In the genomic region with DNA sequence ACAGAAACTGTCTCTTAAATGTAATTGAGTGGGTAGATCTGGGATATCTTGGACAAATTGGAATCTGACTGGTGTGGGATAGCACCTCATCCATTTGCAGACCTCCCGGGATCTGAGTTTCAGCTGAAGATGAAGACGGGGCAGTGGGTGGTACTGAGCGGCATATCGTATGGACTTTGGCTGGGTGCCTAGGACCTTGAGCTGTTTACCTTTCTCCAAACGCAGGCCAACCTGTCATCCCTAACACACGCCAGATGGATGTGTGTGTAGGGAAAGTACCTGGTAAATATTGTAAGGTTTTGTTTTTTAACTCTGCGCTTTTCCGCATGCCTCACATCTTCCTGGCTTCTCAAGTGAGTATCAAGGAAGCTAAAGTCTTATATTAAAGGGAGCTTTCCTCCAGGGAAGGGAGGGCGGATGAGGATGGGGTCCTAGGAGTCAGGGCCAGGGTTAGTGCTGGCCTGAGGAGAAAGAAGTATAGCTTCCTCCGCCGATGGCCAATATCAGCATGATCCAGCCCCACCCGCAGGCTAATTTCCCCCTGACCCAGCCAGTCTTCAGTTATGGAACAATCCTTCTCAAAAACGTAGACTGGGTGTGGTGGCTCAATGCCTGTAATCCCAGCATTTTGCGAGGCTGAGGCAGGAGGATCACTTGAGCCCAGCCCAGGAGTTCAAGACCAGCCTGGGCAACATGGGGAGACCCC, we compare ENCODE assay signal across 17 cellular contexts. TPM values are rescaled to one million over a fixed set of nuclear protein-coding genes. Genes with fewer than 3 reads are reported as not detected.
DNase-seq lines count a peak whose midpoint lies in the region; ATAC-seq and TF ChIP-seq lines count a peak whose summit lies in the region.
"Had no signal": no experiment of that assay in that cellular context is flagged by ENCODE, and none has a peak within 500 bp of the region (broad histone marks: within the 10 kb centered on the region; RNA-seq: fewer than 3 reads in every experiment).

No MANE protein-coding gene starts in this region.

- intact Hi-C loops in CD4-positive, alpha-beta T cell (cut with DNase I, micrococcal nuclease) = loop anchor here (2.0 kb wide), 1 partner anchor 53 kb away; a partner anchor contains a TSS

- 0 out of 2 replicates have a peak, but pooled peaks cover 3% of the 10 kb centered on the region for H3K4me1 ChIP-seq in HEK293 (ENCODE audit: control insufficient read depth, insufficient read depth, low read length)
- H3K4me1 ChIP-seq: foreskin keratinocyte, parathyroid adenoma had no signal

- POLR2A ChIA-PET in CD4-positive, alpha-beta T cell (lab: Charles Lee) = interaction anchor here (0.8 to 3.4 kb wide), 11 partner anchors 9 to 132 kb away, joined by 3 to 28 read pairs (median 4); a partner anchor contains a TSS
- POLR2A ChIA-PET in HEK293 (lab: Yijun Ruan, JAX) = interaction anchor here (0.7 to 1.4 kb wide), 2 partner anchors 9 to 107 kb away, joined by 3 to 4 read pairs; no protein-coding TSS in a partner anchor

- no peak for TF ChIP-seq CTCF in CD4-positive, alpha-beta T cell (IDR thresholded peaks at IDR 0.05)
- TF ChIP-seq CTCF in HEK293 (tag by site-specific recombination; IDR thresholded peaks at IDR 0.05) (no peak), mesothelial cell of epicardium (IDR thresholded peaks at IDR 0.05; ENCODE audit: unreplicated experiment) (no peak)

- ATAC-seq in CD4-positive, alpha-beta T cell (ENCODE audit: poor library complexity) = no peak
- ATAC-seq: left lobe of liver had no signal

- H3K9me3 ChIP-seq in CD4-positive, alpha-beta T cell (ENCODE audit: control insufficient read depth, low read length) = no peaks in the 10 kb centered on the region
- no peaks in the 10 kb centered on the region for H3K9me3 ChIP-seq in HEK293 (ENCODE audit: control insufficient read depth, insufficient read depth, low read depth, low read length)

- no peak overlapping the region for H3K4me3 ChIP-seq in HEK293 (ENCODE audit: low read depth, low read length)
- H3K4me3 ChIP-seq: PC-9 had no signal

- H3K4me3 Mint-ChIP-seq in CD4-positive, alpha-beta T cell = peak overlapping the region; percentile 76
- H3K4me3 Mint-ChIP-seq in mesothelial cell of epicardium = no peak overlapping the region

- peaks cover 52% of the 10 kb centered on the region for H3K36me3 Mint-ChIP-seq in CD4-positive, alpha-beta T cell (ENCODE audit: low read depth)
- H3K36me3 Mint-ChIP-seq in mesothelial cell of epicardium = peaks cover 18% of the 10 kb centered on the region

- DNase-seq in CD4-positive, alpha-beta T cell = no peak
- peak; percentile 78 for DNase-seq in SHP77 treated with DMSO at 0.1 percent for 48 hours (lab: John Stamatoyannopoulos, UW)
- no peak for DNase-seq in mesothelial cell of epicardium (ENCODE audit: low spot score in 2 of 2, unreplicated experiment in 2 of 2)
- DNase-seq in cortex of kidney (lab: John Stamatoyannopoulos, UW) = no peak
- no peak for DNase-seq in GM19240 (ENCODE audit: insufficient read length, low spot score)
- no peak for DNase-seq in stimulated activated CD4-positive, alpha-beta T cell treated with anti-CD3 and anti-CD28 coated beads, Interleukin-2, amount 100 ng/mL, for 48 hours
- no peak for DNase-seq in SIG-M5 treated with dmso at 0.1 percent for 504 hours (lab: John Stamatoyannopoulos, UW; ENCODE audit: unreplicated experiment)
- DNase-seq: foreskin keratinocyte, GOT3, NCI-H1048, PC-9, T1000 had no signal

- CTCF ChIA-PET in CD4-positive, alpha-beta T cell (lab: Charles Lee) = interaction anchor here (1.4 to 2.5 kb wide), 4 partner anchors 16 to 112 kb away, joined by 4 to 10 read pairs (median 6); no protein-coding TSS in a partner anchor
- CTCF ChIA-PET in HEK293 (lab: Yijun Ruan, JAX) = interaction anchor here (0.6 to 4.3 kb wide), 7 partner anchors 17 to 395 kb away, joined by 3 to 33 read pairs (median 4); no protein-coding TSS in a partner anchor

- H3K27me3 ChIP-seq in CD4-positive, alpha-beta T cell (ENCODE audit: control insufficient read depth, insufficient read depth, low read length) = no peaks in the 10 kb centered on the region
- H3K27me3 ChIP-seq: foreskin keratinocyte had no signal

- peaks cover 58% of the 10 kb centered on the region for H3K4me1 Mint-ChIP-seq in CD4-positive, alpha-beta T cell (ENCODE audit: low read depth)
- H3K4me1 Mint-ChIP-seq in mesothelial cell of epicardium = peaks cover 25% of the 10 kb centered on the region

- no peaks in the 10 kb centered on the region for H3K9me3 Mint-ChIP-seq in CD4-positive, alpha-beta T cell
- H3K9me3 Mint-ChIP-seq in mesothelial cell of epicardium = no peaks in the 10 kb centered on the region

- peaks cover 0 to 33% of the 10 kb centered on the region in 2 experiments; a peak in 2 of 3 replicates for H3K36me3 ChIP-seq in HEK293 (ENCODE audit: control insufficient read depth in 2 of 2, insufficient read depth in 1 of 2, low read length in 2 of 2)

- peak overlapping the region; percentile 21 for H3K27ac ChIP-seq in CD4-positive, alpha-beta T cell (ENCODE audit: low read depth, low read length)
- no peak overlapping the region for H3K27ac ChIP-seq in HEK293 (ENCODE audit: extremely low read depth, low read depth, low read length)
- H3K27ac ChIP-seq: foreskin keratinocyte, parathyroid adenoma, PC-9 had no signal

- no peaks in the 10 kb centered on the region for H3K27me3 Mint-ChIP-seq in CD4-positive, alpha-beta T cell
- peaks cover 25% of the 10 kb centered on the region for H3K27me3 Mint-ChIP-seq in mesothelial cell of epicardium (ENCODE audit: low read depth)

- H3K27ac Mint-ChIP-seq in CD4-positive, alpha-beta T cell = peak overlapping the region; percentile 73
- H3K27ac Mint-ChIP-seq in mesothelial cell of epicardium = peak overlapping the region; percentile 30

TF ChIP-seq in HEK293, 187 proteins besides CTCF, POLR2A, EP300 and RAD21 (continues in another document):
- peak; percentile 87 for TF ChIP-seq ZBTB20 (tag by site-specific recombination; IDR thresholded peaks at IDR 0.05)
- peak; percentile 31; the same call in 1 of the 2 replicates for TF ChIP-seq WT1 (tag by site-specific recombination; IDR thresholded peaks at IDR 0.05)
- no peak for TF ChIP-seq ZNF529 (tag by site-specific recombination; IDR thresholded peaks at IDR 0.05; ENCODE audit: insufficient replicate concordance)
- TF ChIP-seq, protein P1, sequence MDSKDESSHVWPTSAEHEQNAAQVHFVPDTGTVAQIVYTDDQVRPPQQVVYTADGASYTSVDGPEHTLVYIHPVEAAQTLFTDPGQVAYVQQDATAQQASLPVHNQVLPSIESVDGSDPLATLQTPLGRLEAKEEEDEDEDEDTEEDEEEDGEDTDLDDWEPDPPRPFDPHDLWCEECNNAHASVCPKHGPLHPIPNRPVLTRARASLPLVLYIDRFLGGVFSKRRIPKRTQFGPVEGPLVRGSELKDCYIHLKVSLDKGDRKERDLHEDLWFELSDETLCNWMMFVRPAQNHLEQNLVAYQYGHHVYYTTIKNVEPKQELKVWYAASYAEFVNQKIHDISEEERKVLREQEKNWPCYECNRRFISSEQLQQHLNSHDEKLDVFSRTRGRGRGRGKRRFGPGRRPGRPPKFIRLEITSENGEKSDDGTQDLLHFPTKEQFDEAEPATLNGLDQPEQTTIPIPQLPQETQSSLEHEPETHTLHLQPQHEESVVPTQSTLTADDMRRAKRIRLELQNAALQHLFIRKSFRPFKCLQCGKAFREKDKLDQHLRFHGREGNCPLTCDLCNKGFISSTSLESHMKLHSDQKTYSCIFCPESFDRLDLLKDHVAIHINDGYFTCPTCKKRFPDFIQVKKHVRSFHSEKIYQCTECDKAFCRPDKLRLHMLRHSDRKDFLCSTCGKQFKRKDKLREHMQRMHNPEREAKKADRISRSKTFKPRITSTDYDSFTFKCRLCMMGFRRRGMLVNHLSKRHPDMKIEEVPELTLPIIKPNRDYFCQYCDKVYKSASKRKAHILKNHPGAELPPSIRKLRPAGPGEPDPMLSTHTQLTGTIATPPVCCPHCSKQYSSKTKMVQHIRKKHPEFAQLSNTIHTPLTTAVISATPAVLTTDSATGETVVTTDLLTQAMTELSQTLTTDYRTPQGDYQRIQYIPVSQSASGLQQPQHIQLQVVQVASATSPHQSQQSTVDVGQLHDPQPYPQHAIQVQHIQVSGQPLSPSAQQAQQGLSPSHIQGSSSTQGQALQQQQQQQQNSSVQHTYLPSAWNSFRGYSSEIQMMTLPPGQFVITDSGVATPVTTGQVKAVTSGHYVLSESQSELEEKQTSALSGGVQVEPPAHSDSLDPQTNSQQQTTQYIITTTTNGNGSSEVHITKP (tag by site-specific recombination; IDR thresholded peaks at IDR 0.05) = peak; percentile 67
- TF ChIP-seq, protein P2, sequence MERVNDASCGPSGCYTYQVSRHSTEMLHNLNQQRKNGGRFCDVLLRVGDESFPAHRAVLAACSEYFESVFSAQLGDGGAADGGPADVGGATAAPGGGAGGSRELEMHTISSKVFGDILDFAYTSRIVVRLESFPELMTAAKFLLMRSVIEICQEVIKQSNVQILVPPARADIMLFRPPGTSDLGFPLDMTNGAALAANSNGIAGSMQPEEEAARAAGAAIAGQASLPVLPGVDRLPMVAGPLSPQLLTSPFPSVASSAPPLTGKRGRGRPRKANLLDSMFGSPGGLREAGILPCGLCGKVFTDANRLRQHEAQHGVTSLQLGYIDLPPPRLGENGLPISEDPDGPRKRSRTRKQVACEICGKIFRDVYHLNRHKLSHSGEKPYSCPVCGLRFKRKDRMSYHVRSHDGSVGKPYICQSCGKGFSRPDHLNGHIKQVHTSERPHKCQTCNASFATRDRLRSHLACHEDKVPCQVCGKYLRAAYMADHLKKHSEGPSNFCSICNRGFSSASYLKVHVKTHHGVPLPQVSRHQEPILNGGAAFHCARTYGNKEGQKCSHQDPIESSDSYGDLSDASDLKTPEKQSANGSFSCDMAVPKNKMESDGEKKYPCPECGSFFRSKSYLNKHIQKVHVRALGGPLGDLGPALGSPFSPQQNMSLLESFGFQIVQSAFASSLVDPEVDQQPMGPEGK (tag by site-specific recombination; IDR thresholded peaks at IDR 0.05) = 0 out of 2 replicates have a peak, but pooled peaks have one; percentile 14
- peak; percentile 67; the same call in 1 of the 2 replicates for TF ChIP-seq ZNF600 (tag by site-specific recombination; IDR thresholded peaks at IDR 0.05)
- TF ChIP-seq EGR2 (tag by site-specific recombination; IDR thresholded peaks at IDR 0.05; ENCODE audit: low read depth) = 0 out of 2 replicates have a peak, but pooled peaks have one; percentile 27
- TF ChIP-seq ZNF335 (tag by site-specific recombination; conservative IDR thresholded peaks at IDR 0.05) = peak; percentile 16
- no peak for TF ChIP-seq SCRT1 (tag by site-specific recombination; IDR thresholded peaks at IDR 0.05; ENCODE audit: borderline replicate concordance)
- TF ChIP-seq KLF1 (tag by site-specific recombination; IDR thresholded peaks at IDR 0.05) = peak; percentile 82
- TF ChIP-seq ZBTB17 (tag by site-specific recombination; IDR thresholded peaks at IDR 0.05) = peak; percentile 41; the same call in 1 of the 2 replicates

RNA-seq across cellular contexts. Expression of a gene that starts 26.2 kb away (rescaled TPM):
- total RNA-seq in CD4-positive, alpha-beta T cell = 10 to 100 TPM; 72.7 to 80.7 TPM
- 37.5 to 38.8 TPM (median 38.6 TPM) in 3 replicates for total RNA-seq in mesothelial cell of epicardium

RNA-seq across cellular contexts. Expression of a gene that starts 30.6 kb away (rescaled TPM):
- not detected for total RNA-seq in CD4-positive, alpha-beta T cell
- total RNA-seq in mesothelial cell of epicardium = 0.57 to 1.00 TPM (median 0.60 TPM) in 3 replicates
- total RNA-seq: dermis microvascular lymphatic vessel endothelial cell, HT1080, left lobe of liver, PC-9 had no signal

RNA-seq across cellular contexts. Expression of a gene that starts 53.6 kb away (rescaled TPM):
- 10 to 100 TPM; 31.7 to 35.0 TPM for total RNA-seq in CD4-positive, alpha-beta T cell
- 0.78 to 1.2 TPM (median 0.97 TPM) in 3 replicates for total RNA-seq in mesothelial cell of epicardium

Comparison
In these comparisons a context has a peak if more than half of its experiments do, and no peak if none do; other contexts are left out.
1. RNA of a gene that starts 53.6 kb away (total RNA-seq): 31.7 to 35.0 TPM in CD4-positive, alpha-beta T cell; 0.78 to 1.2 TPM in mesothelial cell of epicardium; every median in the first group is over 10 times any median in the second.